Comparison of ENCODE assay signal across 20 cellular contexts in genomic region chr10:4943821-4944220, GRCh38. TPM values are rescaled to one million over a fixed set of nuclear protein-coding genes. Genes with fewer than 3 reads are reported as not detected.
A peak's percentile ranks its signal among the peaks of the same experiment; 100 is the strongest.
DNase-seq lines count a peak whose midpoint lies in the region; ATAC-seq and TF ChIP-seq lines count a peak whose summit lies in the region.
"Had no signal": no experiment of that assay in that cellular context is flagged by ENCODE, and none has a peak within 500 bp of the region (broad histone marks: within the 10 kb centered on the region; RNA-seq: fewer than 3 reads in every experiment).

No MANE protein-coding gene starts in this region.

- H3K36me3 Mint-ChIP-seq in WTC11 = no peaks in the 10 kb centered on the region
- H3K36me3 Mint-ChIP-seq: activated naive CD8-positive, alpha-beta T cell treated with anti-CD3 and anti-CD28 coated beads, Interleukin-2, amount 10 ng/mL, durations not matched to agents 7 days and 5 days had no signal

- H3K27ac Mint-ChIP-seq in WTC11 = peak overlapping the region; percentile 86; the same call in 1 of the 2 replicates
- H3K27ac Mint-ChIP-seq: activated CD4-positive, alpha-beta T cell treated with anti-CD3 and anti-CD28 coated beads for 36 hours; activated naive CD8-positive, alpha-beta T cell treated with anti-CD3 and anti-CD28 coated beads, Interleukin-2, amount 10 ng/mL, durations not matched to agents 7 days and 5 days had no signal

- H3K4me3 Mint-ChIP-seq in WTC11 = no peak overlapping the region
- H3K4me3 Mint-ChIP-seq: activated CD4-positive, alpha-beta T cell treated with anti-CD3 and anti-CD28 coated beads for 36 hours; activated naive CD8-positive, alpha-beta T cell treated with anti-CD3 and anti-CD28 coated beads, Interleukin-2, amount 10 ng/mL, durations not matched to agents 7 days and 5 days had no signal

- POLR2A ChIA-PET in WTC11 (lab: Charles Lee) = no interaction called here

- intact Hi-C loops in psoas muscle (cut with DNase I) (no loop called here), upper lobe of right lung (cut with DNase I) (no loop called here)

- DNase-seq in WTC11 (ENCODE audit: low spot score) (no peak), fibroblast of gingiva (ENCODE audit: low read depth) (peak; percentile 34), psoas muscle (no peak), upper lobe of right lung (no peak), RKO (ENCODE audit: low spot score) (no peak)
- no peak for DNase-seq in activated CD4-positive, alpha-beta T cell treated with anti-CD3 and anti-CD28 coated beads for 1 hour
- DNase-seq: activated CD4-positive, alpha-beta T cell treated with anti-CD3 and anti-CD28 coated beads for 36 hours; activated naive CD8-positive, alpha-beta T cell treated with anti-CD3 and anti-CD28 coated beads, Interleukin-2, amount 10 ng/mL, durations not matched to agents 7 days and 5 days; AML-193; dermis blood vessel endothelial cell; DMS79; Karpas-422; left ventricle myocardium superior; NCI-H1105 treated with DMSO at 0.1 percent for 48 hours; NCI-H2081 treated with DMSO at 0.1 percent for 48 hours; NCI-H524 treated with DMSO at 0.1 percent for 48 hours; pancreas; SW 1271 had no signal

- no peak for ATAC-seq in WTC11
- ATAC-seq in psoas muscle = no peak
- ATAC-seq in upper lobe of right lung = no peak
- ATAC-seq in HG02970 (IDR thresholded peaks at IDR 0.05; ENCODE audit: low FRiP score, unreplicated experiment) = no peak
- ATAC-seq: activated CD4-positive, alpha-beta T cell treated with anti-CD3 and anti-CD28 coated beads for 36 hours; left ventricle myocardium superior; pancreas had no signal

- TF ChIP-seq CTCF in WTC11 (IDR thresholded peaks at IDR 0.05) (no peak), psoas muscle (IDR thresholded peaks at IDR 0.05) (no peak), upper lobe of right lung (IDR thresholded peaks at IDR 0.05) (no peak)

- no peak overlapping the region for H3K4me3 ChIP-seq in psoas muscle
- no peak overlapping the region for H3K4me3 ChIP-seq in upper lobe of right lung
- H3K4me3 ChIP-seq: pancreas, skin epidermis had no signal

- peak overlapping the region; percentile 86 for H3K27ac ChIP-seq in psoas muscle
- H3K27ac ChIP-seq in upper lobe of right lung = peak overlapping the region; percentile 42

- no peaks in the 10 kb centered on the region for H3K36me3 ChIP-seq in psoas muscle (ENCODE audit: insufficient read depth in 1 of 2, low read depth in 1 of 2)
- H3K36me3 ChIP-seq in upper lobe of right lung = no peaks in the 10 kb centered on the region
- H3K36me3 ChIP-seq: pancreas had no signal

- no peaks in the 10 kb centered on the region; the same call in none of the 2 replicates for H3K27me3 Mint-ChIP-seq in WTC11 (ENCODE audit: low read depth)
- H3K27me3 Mint-ChIP-seq: activated CD4-positive, alpha-beta T cell treated with anti-CD3 and anti-CD28 coated beads for 36 hours; activated naive CD8-positive, alpha-beta T cell treated with anti-CD3 and anti-CD28 coated beads, Interleukin-2, amount 10 ng/mL, durations not matched to agents 7 days and 5 days had no signal

- peaks cover 69% of the 10 kb centered on the region for H3K4me1 Mint-ChIP-seq in WTC11
- H3K4me1 Mint-ChIP-seq: activated CD4-positive, alpha-beta T cell treated with anti-CD3 and anti-CD28 coated beads for 36 hours; activated naive CD8-positive, alpha-beta T cell treated with anti-CD3 and anti-CD28 coated beads, Interleukin-2, amount 10 ng/mL, durations not matched to agents 7 days and 5 days had no signal

- peaks cover 57% of the 10 kb centered on the region for H3K4me1 ChIP-seq in psoas muscle
- H3K4me1 ChIP-seq in upper lobe of right lung = peaks cover 33% of the 10 kb centered on the region

- WGBS in psoas muscle, 3 donors = 39 to 70% (median 46%) methylated on average over 2 of the region's 2 CpGs

- no peaks in the 10 kb centered on the region for H3K9me3 Mint-ChIP-seq in WTC11
- H3K9me3 Mint-ChIP-seq: activated naive CD8-positive, alpha-beta T cell treated with anti-CD3 and anti-CD28 coated beads, Interleukin-2, amount 10 ng/mL, durations not matched to agents 7 days and 5 days had no signal

- no peaks in the 10 kb centered on the region for H3K9me3 ChIP-seq in psoas muscle
- H3K9me3 ChIP-seq in upper lobe of right lung = no peaks in the 10 kb centered on the region
- H3K9me3 ChIP-seq: pancreas had no signal

- CTCF ChIA-PET in WTC11 (lab: Charles Lee) = interaction anchor here (1.4 kb wide), 1 partner anchor 94 kb away, joined by 5 read pairs; no protein-coding TSS in a partner anchor

- no peaks in the 10 kb centered on the region for H3K27me3 ChIP-seq in psoas muscle (ENCODE audit: insufficient read depth in 3 of 3, low read length in 2 of 3)
- no peaks in the 10 kb centered on the region for H3K27me3 ChIP-seq in upper lobe of right lung
- H3K27me3 ChIP-seq: pancreas had no signal

TF ChIP-seq in WTC11, 78 proteins besides CTCF, POLR2A, EP300 and RAD21:
- TF ChIP-seq, protein P1, sequence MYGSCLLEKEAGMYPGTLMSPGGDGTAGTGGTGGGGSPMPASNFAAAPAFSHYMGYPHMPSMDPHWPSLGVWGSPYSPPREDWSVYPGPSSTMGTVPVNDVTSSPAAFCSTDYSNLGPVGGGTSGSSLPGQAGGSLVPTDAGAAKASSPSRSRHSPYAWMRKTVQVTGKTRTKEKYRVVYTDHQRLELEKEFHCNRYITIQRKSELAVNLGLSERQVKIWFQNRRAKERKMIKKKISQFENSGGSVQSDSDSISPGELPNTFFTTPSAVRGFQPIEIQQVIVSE (CRISPR knock-in tag; IDR thresholded peaks at IDR 0.05; ENCODE audit: borderline replicate concordance) = no peak
- no peak for TF ChIP-seq TP53 (CRISPR knock-in tag; IDR thresholded peaks at IDR 0.05)
- TF ChIP-seq USF1 (CRISPR knock-in tag; IDR thresholded peaks at IDR 0.05) = no peak
- TF ChIP-seq IRF2 (CRISPR knock-in tag; IDR thresholded peaks at IDR 0.05; ENCODE audit: borderline replicate concordance, low read depth) = no peak
- no peak for TF ChIP-seq PREB (CRISPR knock-in tag; IDR thresholded peaks at IDR 0.05; ENCODE audit: borderline replicate concordance)
- TF ChIP-seq ZNF263 (CRISPR knock-in tag; IDR thresholded peaks at IDR 0.05; ENCODE audit: low read depth) = no peak
- no peak for TF ChIP-seq NFATC4 (CRISPR knock-in tag; IDR thresholded peaks at IDR 0.05)
- TF ChIP-seq ZNF416 (CRISPR knock-in tag; IDR thresholded peaks at IDR 0.05) = no peak
- TF ChIP-seq ELF4 (CRISPR knock-in tag; IDR thresholded peaks at IDR 0.05; ENCODE audit: low read depth) = no peak
- no peak for TF ChIP-seq ESRRA (CRISPR knock-in tag; IDR thresholded peaks at IDR 0.05; ENCODE audit: borderline replicate concordance)
- TF ChIP-seq, protein P2, sequence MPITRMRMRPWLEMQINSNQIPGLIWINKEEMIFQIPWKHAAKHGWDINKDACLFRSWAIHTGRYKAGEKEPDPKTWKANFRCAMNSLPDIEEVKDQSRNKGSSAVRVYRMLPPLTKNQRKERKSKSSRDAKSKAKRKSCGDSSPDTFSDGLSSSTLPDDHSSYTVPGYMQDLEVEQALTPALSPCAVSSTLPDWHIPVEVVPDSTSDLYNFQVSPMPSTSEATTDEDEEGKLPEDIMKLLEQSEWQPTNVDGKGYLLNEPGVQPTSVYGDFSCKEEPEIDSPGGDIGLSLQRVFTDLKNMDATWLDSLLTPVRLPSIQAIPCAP (CRISPR knock-in tag; IDR thresholded peaks at IDR 0.05) = no peak
- TF ChIP-seq SP1 (CRISPR knock-in tag; conservative IDR thresholded peaks at IDR 0.05) = no peak

RNA-seq across cellular contexts. Expression of gene AKR1C1, which starts 19.4 kb away (rescaled TPM):
- total RNA-seq in WTC11 (2021) (3.9 to 4.3 TPM (median 4.1 TPM) in 3 replicates), psoas muscle (100 to 1,000 TPM in 1 of 4 donors, 10 to 100 TPM in 3; 36.5 to 568 (median 80.5) TPM), upper lobe of right lung (42.0 TPM)
- 1,000 to 10,000 TPM in 2 of 3 donors, 100 to 1,000 TPM in 1; 212 to 1,974 (median 1,595) TPM for polyA plus RNA-seq in psoas muscle

RNA-seq across cellular contexts. Expression of gene AKR1C2, which starts 59.8 kb away (rescaled TPM):
- total RNA-seq in WTC11 (2021) (1.1 to 1.3 TPM (median 1.2 TPM) in 3 replicates), psoas muscle (100 to 1,000 TPM in 2 of 4 donors, 10 to 100 TPM in 2; 38.7 to 982 (median 119) TPM), upper lobe of right lung (22.5 TPM)
- 1,000 to 10,000 TPM in 1 of 3 donors, 100 to 1,000 TPM in 2; 124 to 2,054 (median 400) TPM for polyA plus RNA-seq in psoas muscle
- total RNA-seq: activated CD4-positive, alpha-beta T cell treated with anti-CD3 and anti-CD28 coated beads for 36 hours; activated naive CD8-positive, alpha-beta T cell treated with anti-CD3 and anti-CD28 coated beads, Interleukin-2, amount 10 ng/mL, durations not matched to agents 7 days and 5 days had no signal

Comparison
In these comparisons a context has a peak if more than half of its experiments do, and no peak if none do; other contexts are left out.
1. RNA of gene AKR1C2, which starts 59.8 kb away (total RNA-seq): 38.7 to 982 TPM in psoas muscle and 22.5 TPM in upper lobe of right lung (single experiment); 1.1 to 1.3 TPM in WTC11; every median in the first group is over 10 times any median in the second.